In the genomic region with DNA sequence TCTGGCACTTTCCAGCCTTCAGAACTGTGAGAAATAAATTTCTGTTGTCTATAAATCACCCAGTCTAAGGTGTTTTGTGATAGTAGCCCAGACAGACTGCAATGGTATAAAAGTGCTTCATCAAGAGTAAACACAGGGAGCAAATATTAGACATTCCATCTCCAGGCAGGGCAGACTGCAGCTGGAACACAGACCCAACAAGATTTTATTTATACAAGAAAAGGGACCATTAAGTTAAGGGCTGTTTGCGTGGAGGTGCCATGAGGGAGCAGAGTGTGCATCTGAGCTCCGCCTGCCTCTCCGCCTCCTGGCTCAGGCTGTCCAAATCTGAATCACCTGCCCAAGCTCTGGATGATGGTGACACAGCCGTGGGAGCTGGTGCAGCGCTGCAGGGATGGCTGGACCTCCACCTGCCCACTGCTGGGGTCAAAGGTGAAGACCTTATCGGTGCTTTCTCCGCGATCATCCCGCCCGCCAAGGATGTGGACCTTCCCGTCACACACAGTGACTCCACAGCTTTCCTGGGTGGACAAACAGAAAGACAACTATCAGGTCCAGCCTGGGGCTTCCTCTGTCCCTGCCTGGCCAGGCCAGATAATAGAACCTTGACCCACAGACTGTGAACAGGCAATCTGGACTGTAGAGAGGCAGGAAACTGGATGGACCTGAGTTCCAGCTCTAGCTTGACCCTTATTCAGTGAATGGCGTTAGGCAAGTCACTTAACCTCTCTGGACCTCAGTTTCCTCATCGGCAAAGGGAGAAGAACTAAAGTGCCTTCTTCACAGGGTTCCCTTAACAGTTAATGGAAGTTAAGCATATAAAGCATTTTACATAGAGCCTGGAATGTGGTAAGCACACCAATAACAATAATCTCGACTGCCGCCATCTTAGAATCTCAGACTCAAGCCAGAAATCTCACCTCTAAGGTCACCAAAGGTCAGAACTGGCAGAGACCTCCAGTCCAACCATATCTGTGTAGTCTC, we compare ENCODE assay signal across 1 cellular context.
TF ChIP-seq lines count a peak whose summit lies in the region.

No MANE protein-coding gene starts in this region.

TF ChIP-seq in HepG2, 621 proteins besides CTCF, POLR2A, EP300 and RAD21 (continues in another document):
- no peak for TF ChIP-seq CHD2 (IDR thresholded peaks at IDR 0.05; ENCODE audit: low read depth, low read length)
- TF ChIP-seq BHLHE40 (IDR thresholded peaks at IDR 0.05; ENCODE audit: low read length) = no peak
- TF ChIP-seq, protein P1, sequence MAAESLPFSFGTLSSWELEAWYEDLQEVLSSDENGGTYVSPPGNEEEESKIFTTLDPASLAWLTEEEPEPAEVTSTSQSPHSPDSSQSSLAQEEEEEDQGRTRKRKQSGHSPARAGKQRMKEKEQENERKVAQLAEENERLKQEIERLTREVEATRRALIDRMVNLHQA (CRISPR knock-in tag; IDR thresholded peaks at IDR 0.05) = no peak
- 0 out of 2 replicates have a peak, but pooled peaks have one; percentile 43 for TF ChIP-seq BORCS8-MEF2B (CRISPR knock-in tag; IDR thresholded peaks at IDR 0.05)
- TF ChIP-seq CREM (IDR thresholded peaks at IDR 0.05) = peak; percentile 40; the same call in 1 of the 2 replicates
- no peak for TF ChIP-seq CREM (CRISPR knock-in tag; IDR thresholded peaks at IDR 0.05)
- peak; percentile 44; the same call in 1 of the 2 replicates for TF ChIP-seq ZNF136 (CRISPR knock-in tag; IDR thresholded peaks at IDR 0.05; ENCODE audit: low read depth)
- no peak for TF ChIP-seq XBP1 (CRISPR knock-in tag; IDR thresholded peaks at IDR 0.05)
- no peak for TF ChIP-seq ZNF160 (CRISPR knock-in tag; IDR thresholded peaks at IDR 0.05)
- TF ChIP-seq ZNF589 (CRISPR knock-in tag; conservative IDR thresholded peaks at IDR 0.05) = no peak
- TF ChIP-seq, protein P2, sequence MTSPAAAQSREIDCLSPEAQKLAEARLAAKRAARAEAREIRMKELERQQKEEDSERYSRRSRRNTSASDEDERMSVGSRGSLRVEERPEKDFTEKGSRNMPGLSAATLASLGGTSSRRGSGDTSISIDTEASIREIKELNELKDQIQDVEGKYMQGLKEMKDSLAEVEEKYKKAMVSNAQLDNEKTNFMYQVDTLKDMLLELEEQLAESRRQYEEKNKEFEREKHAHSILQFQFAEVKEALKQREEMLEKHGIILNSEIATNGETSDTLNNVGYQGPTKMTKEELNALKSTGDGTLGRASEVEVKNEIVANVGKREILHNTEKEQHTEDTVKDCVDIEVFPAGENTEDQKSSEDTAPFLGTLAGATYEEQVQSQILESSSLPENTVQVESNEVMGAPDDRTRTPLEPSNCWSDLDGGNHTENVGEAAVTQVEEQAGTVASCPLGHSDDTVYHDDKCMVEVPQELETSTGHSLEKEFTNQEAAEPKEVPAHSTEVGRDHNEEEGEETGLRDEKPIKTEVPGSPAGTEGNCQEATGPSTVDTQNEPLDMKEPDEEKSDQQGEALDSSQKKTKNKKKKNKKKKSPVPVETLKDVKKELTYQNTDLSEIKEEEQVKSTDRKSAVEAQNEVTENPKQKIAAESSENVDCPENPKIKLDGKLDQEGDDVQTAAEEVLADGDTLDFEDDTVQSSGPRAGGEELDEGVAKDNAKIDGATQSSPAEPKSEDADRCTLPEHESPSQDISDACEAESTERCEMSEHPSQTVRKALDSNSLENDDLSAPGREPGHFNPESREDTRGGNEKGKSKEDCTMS (CRISPR knock-in tag; conservative IDR thresholded peaks at IDR 0.05) = no peak
- TF ChIP-seq, protein P3, sequence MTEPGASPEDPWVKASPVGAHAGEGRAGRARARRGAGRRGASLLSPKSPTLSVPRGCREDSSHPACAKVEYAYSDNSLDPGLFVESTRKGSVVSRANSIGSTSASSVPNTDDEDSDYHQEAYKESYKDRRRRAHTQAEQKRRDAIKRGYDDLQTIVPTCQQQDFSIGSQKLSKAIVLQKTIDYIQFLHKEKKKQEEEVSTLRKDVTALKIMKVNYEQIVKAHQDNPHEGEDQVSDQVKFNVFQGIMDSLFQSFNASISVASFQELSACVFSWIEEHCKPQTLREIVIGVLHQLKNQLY (CRISPR knock-in tag; IDR thresholded peaks at IDR 0.05) = peak; percentile 59
- no peak for TF ChIP-seq ISL2 (CRISPR knock-in tag; IDR thresholded peaks at IDR 0.05)
- TF ChIP-seq, protein P4, sequence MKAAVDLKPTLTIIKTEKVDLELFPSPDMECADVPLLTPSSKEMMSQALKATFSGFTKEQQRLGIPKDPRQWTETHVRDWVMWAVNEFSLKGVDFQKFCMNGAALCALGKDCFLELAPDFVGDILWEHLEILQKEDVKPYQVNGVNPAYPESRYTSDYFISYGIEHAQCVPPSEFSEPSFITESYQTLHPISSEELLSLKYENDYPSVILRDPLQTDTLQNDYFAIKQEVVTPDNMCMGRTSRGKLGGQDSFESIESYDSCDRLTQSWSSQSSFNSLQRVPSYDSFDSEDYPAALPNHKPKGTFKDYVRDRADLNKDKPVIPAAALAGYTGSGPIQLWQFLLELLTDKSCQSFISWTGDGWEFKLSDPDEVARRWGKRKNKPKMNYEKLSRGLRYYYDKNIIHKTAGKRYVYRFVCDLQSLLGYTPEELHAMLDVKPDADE (CRISPR knock-in tag; IDR thresholded peaks at IDR 0.05) = no peak
- TF ChIP-seq, protein P5, sequence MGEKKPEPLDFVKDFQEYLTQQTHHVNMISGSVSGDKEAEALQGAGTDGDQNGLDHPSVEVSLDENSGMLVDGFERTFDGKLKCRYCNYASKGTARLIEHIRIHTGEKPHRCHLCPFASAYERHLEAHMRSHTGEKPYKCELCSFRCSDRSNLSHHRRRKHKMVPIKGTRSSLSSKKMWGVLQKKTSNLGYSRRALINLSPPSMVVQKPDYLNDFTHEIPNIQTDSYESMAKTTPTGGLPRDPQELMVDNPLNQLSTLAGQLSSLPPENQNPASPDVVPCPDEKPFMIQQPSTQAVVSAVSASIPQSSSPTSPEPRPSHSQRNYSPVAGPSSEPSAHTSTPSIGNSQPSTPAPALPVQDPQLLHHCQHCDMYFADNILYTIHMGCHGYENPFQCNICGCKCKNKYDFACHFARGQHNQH (CRISPR knock-in tag; IDR thresholded peaks at IDR 0.05) = peak; percentile 73
- TF ChIP-seq, protein P6, sequence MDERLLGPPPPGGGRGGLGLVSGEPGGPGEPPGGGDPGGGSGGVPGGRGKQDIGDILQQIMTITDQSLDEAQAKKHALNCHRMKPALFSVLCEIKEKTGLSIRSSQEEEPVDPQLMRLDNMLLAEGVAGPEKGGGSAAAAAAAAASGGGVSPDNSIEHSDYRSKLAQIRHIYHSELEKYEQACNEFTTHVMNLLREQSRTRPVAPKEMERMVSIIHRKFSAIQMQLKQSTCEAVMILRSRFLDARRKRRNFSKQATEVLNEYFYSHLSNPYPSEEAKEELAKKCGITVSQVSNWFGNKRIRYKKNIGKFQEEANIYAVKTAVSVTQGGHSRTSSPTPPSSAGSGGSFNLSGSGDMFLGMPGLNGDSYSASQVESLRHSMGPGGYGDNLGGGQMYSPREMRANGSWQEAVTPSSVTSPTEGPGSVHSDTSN (CRISPR knock-in tag; IDR thresholded peaks at IDR 0.05) = no peak
- 0 out of 2 replicates have a peak, but pooled peaks have one; percentile 45 for TF ChIP-seq ZNF839 (CRISPR knock-in tag; IDR thresholded peaks at IDR 0.05; ENCODE audit: borderline replicate concordance)
- no peak for TF ChIP-seq ZNF614 (CRISPR knock-in tag; IDR thresholded peaks at IDR 0.05; ENCODE audit: borderline replicate concordance)
- TF ChIP-seq ZNF441 (CRISPR knock-in tag; IDR thresholded peaks at IDR 0.05; ENCODE audit: borderline replicate concordance) = no peak
- peak; percentile 83 for TF ChIP-seq SKI (IDR thresholded peaks at IDR 0.05; ENCODE audit: partially characterized antibody)
- TF ChIP-seq ATF7-NPFF (CRISPR knock-in tag; IDR thresholded peaks at IDR 0.05; ENCODE audit: low read depth) = no peak
- TF ChIP-seq SSRP1 (CRISPR knock-in tag; IDR thresholded peaks at IDR 0.05) = no peak; the same call in 1 of the 2 replicates
- TF ChIP-seq ZNF674 (CRISPR knock-in tag; IDR thresholded peaks at IDR 0.05; ENCODE audit: low read depth) = no peak
- TF ChIP-seq NKX3-1 (CRISPR knock-in tag; IDR thresholded peaks at IDR 0.05) = no peak
- peak; percentile 38; the same call in 1 of the 2 replicates for TF ChIP-seq ZSCAN25 (CRISPR knock-in tag; IDR thresholded peaks at IDR 0.05)
- TF ChIP-seq ZNF747 (CRISPR knock-in tag; IDR thresholded peaks at IDR 0.05; ENCODE audit: borderline replicate concordance) = no peak
- no peak; the same call in 1 of the 2 replicates for TF ChIP-seq ZIK1 (CRISPR knock-in tag; IDR thresholded peaks at IDR 0.05; ENCODE audit: borderline replicate concordance, low read depth)
- 0 out of 2 replicates have a peak, but pooled peaks have one; percentile 20 for TF ChIP-seq RARA (CRISPR knock-in tag; IDR thresholded peaks at IDR 0.05)
- no peak for TF ChIP-seq KLF16 (CRISPR knock-in tag; IDR thresholded peaks at IDR 0.05)
- TF ChIP-seq EZH2 (conservative IDR thresholded peaks at IDR 0.05; ENCODE audit: low read depth, low read length) = no peak
- TF ChIP-seq HOXD1 (CRISPR knock-in tag; IDR thresholded peaks at IDR 0.05) = 0 out of 2 replicates have a peak, but pooled peaks have one; percentile 52
- TF ChIP-seq SMAD1 (CRISPR knock-in tag; IDR thresholded peaks at IDR 0.05; ENCODE audit: borderline replicate concordance, low read depth) = no peak
- peak; percentile 78; the same call in 1 of the 2 replicates for TF ChIP-seq HDAC2 (CRISPR knock-in tag; IDR thresholded peaks at IDR 0.05)
- no peak for TF ChIP-seq KLF9 (CRISPR knock-in tag; IDR thresholded peaks at IDR 0.05; ENCODE audit: low read depth)
- TF ChIP-seq, protein P7, sequence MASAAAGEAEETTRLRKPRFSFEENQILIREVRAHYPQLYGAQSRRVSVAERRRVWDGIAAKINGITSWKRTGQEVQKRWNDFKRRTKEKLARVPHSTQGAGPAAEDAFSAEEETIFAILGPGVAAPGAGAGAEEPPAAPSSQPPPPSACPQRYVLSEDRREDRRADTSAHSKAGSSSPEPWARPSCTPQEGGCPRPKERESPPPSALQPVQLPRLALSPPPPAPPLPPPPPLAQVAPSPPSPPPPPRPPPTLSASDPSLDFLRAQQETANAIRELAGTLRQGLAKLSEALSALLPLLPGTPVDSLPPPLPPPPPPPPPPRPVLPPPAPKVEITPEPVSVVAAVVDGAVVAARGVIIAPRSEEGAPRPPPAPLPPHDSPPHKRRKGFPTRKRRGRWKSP (CRISPR knock-in tag; IDR thresholded peaks at IDR 0.05) = no peak
- TF ChIP-seq, protein P8, sequence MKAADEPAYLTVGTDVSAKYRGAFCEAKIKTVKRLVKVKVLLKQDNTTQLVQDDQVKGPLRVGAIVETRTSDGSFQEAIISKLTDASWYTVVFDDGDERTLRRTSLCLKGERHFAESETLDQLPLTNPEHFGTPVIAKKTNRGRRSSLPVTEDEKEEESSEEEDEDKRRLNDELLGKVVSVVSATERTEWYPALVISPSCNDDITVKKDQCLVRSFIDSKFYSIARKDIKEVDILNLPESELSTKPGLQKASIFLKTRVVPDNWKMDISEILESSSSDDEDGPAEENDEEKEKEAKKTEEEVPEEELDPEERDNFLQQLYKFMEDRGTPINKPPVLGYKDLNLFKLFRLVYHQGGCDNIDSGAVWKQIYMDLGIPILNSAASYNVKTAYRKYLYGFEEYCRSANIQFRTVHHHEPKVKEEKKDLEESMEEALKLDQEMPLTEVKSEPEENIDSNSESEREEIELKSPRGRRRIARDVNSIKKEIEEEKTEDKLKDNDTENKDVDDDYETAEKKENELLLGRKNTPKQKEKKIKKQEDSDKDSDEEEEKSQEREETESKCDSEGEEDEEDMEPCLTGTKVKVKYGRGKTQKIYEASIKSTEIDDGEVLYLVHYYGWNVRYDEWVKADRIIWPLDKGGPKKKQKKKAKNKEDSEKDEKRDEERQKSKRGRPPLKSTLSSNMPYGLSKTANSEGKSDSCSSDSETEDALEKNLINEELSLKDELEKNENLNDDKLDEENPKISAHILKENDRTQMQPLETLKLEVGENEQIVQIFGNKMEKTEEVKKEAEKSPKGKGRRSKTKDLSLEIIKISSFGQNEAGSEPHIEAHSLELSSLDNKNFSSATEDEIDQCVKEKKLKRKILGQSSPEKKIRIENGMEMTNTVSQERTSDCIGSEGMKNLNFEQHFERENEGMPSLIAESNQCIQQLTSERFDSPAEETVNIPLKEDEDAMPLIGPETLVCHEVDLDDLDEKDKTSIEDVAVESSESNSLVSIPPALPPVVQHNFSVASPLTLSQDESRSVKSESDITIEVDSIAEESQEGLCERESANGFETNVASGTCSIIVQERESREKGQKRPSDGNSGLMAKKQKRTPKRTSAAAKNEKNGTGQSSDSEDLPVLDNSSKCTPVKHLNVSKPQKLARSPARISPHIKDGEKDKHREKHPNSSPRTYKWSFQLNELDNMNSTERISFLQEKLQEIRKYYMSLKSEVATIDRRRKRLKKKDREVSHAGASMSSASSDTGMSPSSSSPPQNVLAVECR (CRISPR knock-in tag; IDR thresholded peaks at IDR 0.05; ENCODE audit: borderline replicate concordance) = no peak; the same call in 1 of the 2 replicates
- no peak for TF ChIP-seq DNMT1 (CRISPR knock-in tag; IDR thresholded peaks at IDR 0.05)
- 0 out of 2 replicates have a peak, but pooled peaks have one; percentile 12 for TF ChIP-seq ZSCAN9 (CRISPR knock-in tag; IDR thresholded peaks at IDR 0.05; ENCODE audit: borderline replicate concordance)
- no peak for TF ChIP-seq ESRRA (CRISPR knock-in tag; IDR thresholded peaks at IDR 0.05; ENCODE audit: low read depth)
- no peak for TF ChIP-seq ZNF20 (CRISPR knock-in tag; IDR thresholded peaks at IDR 0.05)
- TF ChIP-seq TBX3 (IDR thresholded peaks at IDR 0.05; ENCODE audit: borderline replicate concordance) = peak; percentile 23; the same call in 1 of the 2 replicates
- TF ChIP-seq TSC22D2 (CRISPR knock-in tag; IDR thresholded peaks at IDR 0.05; ENCODE audit: borderline replicate concordance) = no peak
- TF ChIP-seq, protein P9, sequence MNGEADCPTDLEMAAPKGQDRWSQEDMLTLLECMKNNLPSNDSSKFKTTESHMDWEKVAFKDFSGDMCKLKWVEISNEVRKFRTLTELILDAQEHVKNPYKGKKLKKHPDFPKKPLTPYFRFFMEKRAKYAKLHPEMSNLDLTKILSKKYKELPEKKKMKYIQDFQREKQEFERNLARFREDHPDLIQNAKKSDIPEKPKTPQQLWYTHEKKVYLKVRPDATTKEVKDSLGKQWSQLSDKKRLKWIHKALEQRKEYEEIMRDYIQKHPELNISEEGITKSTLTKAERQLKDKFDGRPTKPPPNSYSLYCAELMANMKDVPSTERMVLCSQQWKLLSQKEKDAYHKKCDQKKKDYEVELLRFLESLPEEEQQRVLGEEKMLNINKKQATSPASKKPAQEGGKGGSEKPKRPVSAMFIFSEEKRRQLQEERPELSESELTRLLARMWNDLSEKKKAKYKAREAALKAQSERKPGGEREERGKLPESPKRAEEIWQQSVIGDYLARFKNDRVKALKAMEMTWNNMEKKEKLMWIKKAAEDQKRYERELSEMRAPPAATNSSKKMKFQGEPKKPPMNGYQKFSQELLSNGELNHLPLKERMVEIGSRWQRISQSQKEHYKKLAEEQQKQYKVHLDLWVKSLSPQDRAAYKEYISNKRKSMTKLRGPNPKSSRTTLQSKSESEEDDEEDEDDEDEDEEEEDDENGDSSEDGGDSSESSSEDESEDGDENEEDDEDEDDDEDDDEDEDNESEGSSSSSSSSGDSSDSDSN (CRISPR knock-in tag; IDR thresholded peaks at IDR 0.05) = peak; percentile 71
- TF ChIP-seq TRIM24 (CRISPR knock-in tag; IDR thresholded peaks at IDR 0.05) = no peak
